In genomic region chr20:36349384-36350170, GRCh38 we compare ENCODE assay signal across 20 cellular contexts. TPM values are rescaled to one million over a fixed set of nuclear protein-coding genes. Genes with fewer than 3 reads are reported as not detected.
DNase-seq lines count a peak whose midpoint lies in the region; ATAC-seq and TF ChIP-seq lines count a peak whose summit lies in the region.
"Had no signal": no experiment of that assay in that cellular context is flagged by ENCODE, and none has a peak within 500 bp of the region (broad histone marks: within the 10 kb centered on the region; RNA-seq: fewer than 3 reads in every experiment).

No MANE protein-coding gene starts in this region.

- no peak overlapping the region for H4K91ac ChIP-seq in mesenchymal stem cell (ENCODE audit: low read length)

- H4K8ac ChIP-seq in mesenchymal stem cell (ENCODE audit: low read length) = no peak overlapping the region

- no peaks in the 10 kb centered on the region for H3K36me3 ChIP-seq in BE2C
- H3K36me3 ChIP-seq in mesenchymal stem cell (ENCODE audit: control insufficient read depth in 1 of 2, insufficient read depth in 2 of 2, low read depth in 1 of 2, low read length in 2 of 2) = no peaks in the 10 kb centered on the region
- H3K36me3 ChIP-seq: HAP-1 had no signal

- no peak overlapping the region for H2BK15ac ChIP-seq in mesenchymal stem cell (ENCODE audit: low read depth, poor library complexity, severe bottlenecking)

- H2AK5ac ChIP-seq in mesenchymal stem cell (ENCODE audit: low read length, severe bottlenecking) = no peak overlapping the region

- intact Hi-C loops in natural killer cell (cut with micrococcal nuclease) = no loop called here

- H3K14ac ChIP-seq in mesenchymal stem cell (ENCODE audit: low read length in 2 of 2) = no peak overlapping the region

- H2BK5ac ChIP-seq in mesenchymal stem cell (ENCODE audit: low read depth, low read length, poor library complexity, severe bottlenecking) = no peak overlapping the region

- H2AFZ ChIP-seq in mesenchymal stem cell (ENCODE audit: low read depth, low read length) = no peak overlapping the region
- H2AFZ ChIP-seq: PC-9 had no signal

- no peaks in the 10 kb centered on the region for H3K9me3 Mint-ChIP-seq in HFFc6
- H3K9me3 Mint-ChIP-seq in natural killer cell = no peaks in the 10 kb centered on the region

- WGBS in mesenchymal stem cell = 80% methylated on average over 14 of the region's 16 CpGs

- H3K4me3 Mint-ChIP-seq in HFFc6 (no peak overlapping the region), natural killer cell (no peak overlapping the region)

- H3K4me2 ChIP-seq in mesenchymal stem cell (ENCODE audit: low read length, poor library complexity, severe bottlenecking) = no peak overlapping the region
- H3K4me2 ChIP-seq: A549, PC-9 had no signal

- no peak overlapping the region for H2BK120ac ChIP-seq in mesenchymal stem cell (ENCODE audit: low read depth, low read length)

- no peak overlapping the region for H3K18ac ChIP-seq in mesenchymal stem cell (ENCODE audit: low read depth in 1 of 2, low read length in 2 of 2)

- no peak for TF ChIP-seq CTCF in BE2C (IDR thresholded peaks at IDR 0.05; ENCODE audit: low read depth, low read length)
- TF ChIP-seq CTCF in HFFc6 (IDR thresholded peaks at IDR 0.05) = no peak
- TF ChIP-seq CTCF in foreskin keratinocyte (conservative IDR thresholded peaks at IDR 0.05) = no peak
- no peak for TF ChIP-seq CTCF in natural killer cell (IDR thresholded peaks at IDR 0.05)

- H3K27ac Mint-ChIP-seq in HFFc6 (no peak overlapping the region), natural killer cell (no peak overlapping the region)

- H3K23ac ChIP-seq in mesenchymal stem cell (ENCODE audit: low read length in 2 of 2) = no peak overlapping the region

- H3K4me3 ChIP-seq in BE2C (ENCODE audit: low read depth, low read length) = no peak overlapping the region
- H3K4me3 ChIP-seq in mesenchymal stem cell (ENCODE audit: insufficient read depth in 1 of 2, low read depth in 1 of 2, low read length in 2 of 2) = no peak overlapping the region
- H3K4me3 ChIP-seq: A549, HAP-1, PC-9 had no signal

- ATAC-seq in foreskin keratinocyte = peak; percentile 74
- no peak for ATAC-seq in natural killer cell
- ATAC-seq: A549 had no signal

- H3K9ac ChIP-seq in mesenchymal stem cell (ENCODE audit: low read length) = no peak overlapping the region

- H3K27me3 ChIP-seq in BE2C (no peaks in the 10 kb centered on the region), foreskin keratinocyte (peaks cover 8% of the 10 kb centered on the region), mesenchymal stem cell (ENCODE audit: control insufficient read depth in 1 of 2, insufficient read depth in 1 of 2, low read length in 2 of 2) (peaks cover 32 to 37% of the 10 kb centered on the region in 2 experiments)

- no peak overlapping the region for H2BK12ac ChIP-seq in mesenchymal stem cell (ENCODE audit: low read length in 2 of 2)

- no peaks in the 10 kb centered on the region for H3K4me1 ChIP-seq in BE2C
- no peaks in the 10 kb centered on the region for H3K4me1 ChIP-seq in foreskin keratinocyte
- H3K4me1 ChIP-seq in mesenchymal stem cell (ENCODE audit: control insufficient read depth, insufficient read depth, low read depth, low read length) = peaks cover 2% of the 10 kb centered on the region
- H3K4me1 ChIP-seq: HAP-1 had no signal

- H3K27me3 Mint-ChIP-seq in HFFc6 (ENCODE audit: insufficient read depth) (peaks cover 32% of the 10 kb centered on the region), natural killer cell (ENCODE audit: low read depth in 2 of 2) (no peaks in the 10 kb centered on the region)

- H3K9me3 ChIP-seq in BE2C (no peaks in the 10 kb centered on the region), mesenchymal stem cell (ENCODE audit: control insufficient read depth, low read length) (no peaks in the 10 kb centered on the region)
- H3K9me3 ChIP-seq: A549, Caco-2, HAP-1 had no signal

- no peaks in the 10 kb centered on the region for H3K4me1 Mint-ChIP-seq in HFFc6 (ENCODE audit: low read depth)
- H3K4me1 Mint-ChIP-seq in natural killer cell = no peaks in the 10 kb centered on the region

- no peaks in the 10 kb centered on the region for H3K79me1 ChIP-seq in mesenchymal stem cell (replicated peaks; ENCODE audit: low read length, poor library complexity, severe bottlenecking)

- H3K27ac ChIP-seq in foreskin keratinocyte = no peak overlapping the region
- no peak overlapping the region for H3K27ac ChIP-seq in mesenchymal stem cell (ENCODE audit: low read length, poor library complexity, severe bottlenecking)
- H3K27ac ChIP-seq: A549, C4-2B, PC-9 had no signal

- DNase-seq in BE2C (peak; percentile 60), HFFc6 (peak; percentile 26), SK-MEL-5 (ENCODE audit: low read depth, low spot score) (peak; percentile 17), foreskin keratinocyte (peak; percentile 62 to 85), iPS-NIHi7 (ENCODE audit: extremely low spot score) (no peak), SK-N-DZ (ENCODE audit: low spot score) (no peak), mesenchymal stem cell (no peak), natural killer cell (no peak)
- DNase-seq: Caco-2, DMS153, MV-4-11, NCI-H1417, NCI-H187 treated with DMSO at 0.1 percent for 48 hours, NCI-H446 treated with DMSO at 0.1 percent for 48 hours, NCI-H774, SHP77 had no signal

- H3K4ac ChIP-seq in mesenchymal stem cell (ENCODE audit: low read depth in 1 of 2, low read length in 2 of 2) = no peak overlapping the region

- in situ Hi-C loops in SK-MEL-5 (cut with HindIII; ENCODE audit: low pct_unique_long_range_greater_than_20kb, low sequenced_read_pairs) = no loop called here

- H3K36me3 Mint-ChIP-seq in HFFc6 (ENCODE audit: low read depth) = no peaks in the 10 kb centered on the region
- H3K36me3 Mint-ChIP-seq in natural killer cell = no peaks in the 10 kb centered on the region

RNA-seq across cellular contexts. Expression of gene DLGAP4, which starts 43.4 kb away (rescaled TPM):
- 71.6 TPM for polyA plus RNA-seq in BE2C (2012; ENCODE audit: insufficient read depth, insufficient read length, low read depth)
- 100 to 1,000 TPM; 118 to 150 (median 140) TPM for total RNA-seq in HFFc6 (2021; fragmentation: NEBNext Ultra II Directional; extraction: Animal tissue kit (Norgen Biotek cat#: 25700))
- 14.2 and 17.4 TPM in 2 replicates for total RNA-seq in SK-MEL-5 (2014; rRNA removed; shearing (Covaris generic))
- polyA plus RNA-seq in SK-MEL-5 (2015; cell fraction: cytosol; rRNA removed) = 103 and 118 TPM in 2 replicates
- 85.8 and 91.6 TPM in 2 replicates for polyA plus RNA-seq in SK-MEL-5 (2015; cell fraction: nucleus; rRNA removed)
- total RNA-seq in foreskin keratinocyte (31.0 and 31.7 TPM in 2 replicates), natural killer cell (10 to 100 TPM; 47.9 to 51.6 (median 51.2) TPM)
- polyA plus RNA-seq in foreskin keratinocyte = 30.8 and 31.1 TPM in 2 replicates
- polyA plus RNA-seq in SK-N-DZ (2014; cell fraction: cytosol; rRNA removed) = 32.8 and 35.8 TPM in 2 replicates
- 33.4 and 89.1 TPM in 2 replicates for polyA plus RNA-seq in SK-N-DZ (2014; cell fraction: nucleus; rRNA removed)
- polyA plus RNA-seq in mesenchymal stem cell (2013, experiment 1 of 2) = 110 TPM
- polyA plus RNA-seq in mesenchymal stem cell (2013, experiment 2 of 2) = 104 TPM

Comparison
In these comparisons a context has a peak if more than half of its experiments do, and no peak if none do; other contexts are left out.
1. DNase-seq: peak in BE2C (single experiment), HFFc6 (single experiment), SK-MEL-5 (single experiment) and foreskin keratinocyte (2 of 2); none in iPS-NIHi7 (single experiment), SK-N-DZ (single experiment), mesenchymal stem cell (single experiment) and natural killer cell (single experiment).